6 cellular contexts compared by ENCODE assay signal in genomic region chr9:136379003-136379287, GRCh38.
"Had no signal": no experiment of that assay in that cellular context is flagged by ENCODE, and none has a peak within 500 bp of the region (broad histone marks: within the 10 kb centered on the region; RNA-seq: fewer than 3 reads in every experiment).

No MANE protein-coding gene starts in this region.

- H3K27ac Mint-ChIP-seq: IgD-negative memory B cell had no signal

- FAIRE-seq: HepG2, HTR-8/SVneo, K562 had no signal

- H3K9me3 Mint-ChIP-seq: IgD-negative memory B cell had no signal

- H3K27me3 Mint-ChIP-seq: IgD-negative memory B cell had no signal

- H3K4me1 Mint-ChIP-seq: IgD-negative memory B cell had no signal

- H3K4me3 ChIP-seq: K562 had no signal

- DNase-seq: IMR-90, KBM-7 had no signal

- H3K4me3 Mint-ChIP-seq: IgD-negative memory B cell had no signal
